ENCODE assay signal across 23 cellular contexts in the genomic region with DNA sequence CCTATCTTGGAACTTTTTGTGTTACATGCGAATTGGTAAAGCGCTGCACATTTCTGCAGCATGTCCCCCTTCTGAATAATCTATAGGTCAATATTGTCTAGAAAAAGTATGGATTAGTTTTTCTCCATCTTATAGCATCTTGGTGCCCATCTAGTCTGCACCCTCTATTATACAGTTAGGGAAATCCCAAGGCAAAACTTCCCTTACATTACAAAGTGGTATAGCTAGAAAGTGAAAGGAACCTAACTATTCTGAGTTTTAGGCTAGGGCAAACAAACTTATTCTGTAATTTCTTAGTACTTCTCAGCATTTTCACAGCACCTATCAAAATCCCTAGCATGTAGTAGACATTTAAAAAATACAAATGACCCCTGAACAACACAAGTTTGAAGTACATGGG.
DNase-seq lines count a peak whose midpoint lies in the region; ATAC-seq and TF ChIP-seq lines count a peak whose summit lies in the region.
"Had no signal": no experiment of that assay in that cellular context is flagged by ENCODE, and none has a peak within 500 bp of the region (broad histone marks: within the 10 kb centered on the region; RNA-seq: fewer than 3 reads in every experiment).

No MANE protein-coding gene starts in this region.

- no peak overlapping the region for H3K27ac Mint-ChIP-seq in activated CD4-positive, alpha-beta T cell treated with anti-CD3 and anti-CD28 coated beads, Interleukin-2, amount 10 ng/mL, durations not matched to agents 7 days and 5 days
- H3K27ac Mint-ChIP-seq: CD4-positive, CD25-positive, alpha-beta regulatory T cell; HFFc6 had no signal

- DNase-seq in GM10266 (ENCODE audit: extremely low spot score) = peak; percentile 11
- no peak for DNase-seq in cerebellum (ENCODE audit: low spot score)
- no peak for DNase-seq in activated CD4-positive, alpha-beta T cell treated with anti-CD3 and anti-CD28 coated beads, Interleukin-2, amount 10 ng/mL, durations not matched to agents 7 days and 5 days
- no peak for DNase-seq in 8988T
- DNase-seq: BE2C; C1 segment of cervical spinal cord; CD4-positive, CD25-positive, alpha-beta regulatory T cell; CD8-positive, alpha-beta memory T cell; COR-L47; DMS 273 treated with DMSO at 0.1 percent for 48 hours; DMS53; GDM1; GOT3; H7; HFFc6; Kasumi-1; KG1 had no signal

- H3K9me3 Mint-ChIP-seq in activated CD4-positive, alpha-beta T cell treated with anti-CD3 and anti-CD28 coated beads, Interleukin-2, amount 10 ng/mL, durations not matched to agents 7 days and 5 days = no peaks in the 10 kb centered on the region
- H3K9me3 Mint-ChIP-seq: CD8-positive, alpha-beta memory T cell; HFFc6 had no signal

- no peaks in the 10 kb centered on the region for H3K36me3 Mint-ChIP-seq in activated CD4-positive, alpha-beta T cell treated with anti-CD3 and anti-CD28 coated beads, Interleukin-2, amount 10 ng/mL, durations not matched to agents 7 days and 5 days (ENCODE audit: low read depth)
- H3K36me3 Mint-ChIP-seq: CD4-positive, CD25-positive, alpha-beta regulatory T cell; CD8-positive, alpha-beta memory T cell had no signal

- CTCF ChIA-PET in activated CD4-positive, alpha-beta T cell treated with anti-CD3 and anti-CD28 coated beads, Interleukin-2, amount 10 ng/mL, durations not matched to agents 7 days and 5 days (lab: Charles Lee) = interaction anchor here (1.0 to 1.4 kb wide), 2 partner anchors 13 to 143 kb away, joined by 3 read pairs; no protein-coding TSS in a partner anchor

- no peaks in the 10 kb centered on the region for H3K4me1 Mint-ChIP-seq in activated CD4-positive, alpha-beta T cell treated with anti-CD3 and anti-CD28 coated beads, Interleukin-2, amount 10 ng/mL, durations not matched to agents 7 days and 5 days
- H3K4me1 Mint-ChIP-seq: CD4-positive, CD25-positive, alpha-beta regulatory T cell; CD8-positive, alpha-beta memory T cell had no signal

- H3K4me3 Mint-ChIP-seq in activated CD4-positive, alpha-beta T cell treated with anti-CD3 and anti-CD28 coated beads, Interleukin-2, amount 10 ng/mL, durations not matched to agents 7 days and 5 days = no peak overlapping the region
- H3K4me3 Mint-ChIP-seq: CD4-positive, CD25-positive, alpha-beta regulatory T cell; CD8-positive, alpha-beta memory T cell; HFFc6 had no signal

- TF ChIP-seq CTCF in GM10266 (IDR thresholded peaks at IDR 0.05; ENCODE audit: control insufficient read depth, insufficient read depth, low read depth, missing control alignments) = no peak

- POLR2A ChIA-PET in activated CD4-positive, alpha-beta T cell treated with anti-CD3 and anti-CD28 coated beads, Interleukin-2, amount 10 ng/mL, durations not matched to agents 7 days and 5 days (lab: Charles Lee) = no interaction called here

- ATAC-seq in GM18868 (IDR thresholded peaks at IDR 0.05; ENCODE audit: unreplicated experiment) = peak; percentile 96
- ATAC-seq in HG02610 (IDR thresholded peaks at IDR 0.05; ENCODE audit: unreplicated experiment) = peak; percentile 84
- peak; percentile 60 for ATAC-seq in HG03442 (IDR thresholded peaks at IDR 0.05; ENCODE audit: unreplicated experiment)
- ATAC-seq in GM18907 (IDR thresholded peaks at IDR 0.05; ENCODE audit: unreplicated experiment) = no peak
- ATAC-seq: HCT116, HepG2 had no signal

- peaks cover 8% of the 10 kb centered on the region for H3K27me3 Mint-ChIP-seq in activated CD4-positive, alpha-beta T cell treated with anti-CD3 and anti-CD28 coated beads, Interleukin-2, amount 10 ng/mL, durations not matched to agents 7 days and 5 days
